ENCODE assay signal across 9 cellular contexts in the genomic region with DNA sequence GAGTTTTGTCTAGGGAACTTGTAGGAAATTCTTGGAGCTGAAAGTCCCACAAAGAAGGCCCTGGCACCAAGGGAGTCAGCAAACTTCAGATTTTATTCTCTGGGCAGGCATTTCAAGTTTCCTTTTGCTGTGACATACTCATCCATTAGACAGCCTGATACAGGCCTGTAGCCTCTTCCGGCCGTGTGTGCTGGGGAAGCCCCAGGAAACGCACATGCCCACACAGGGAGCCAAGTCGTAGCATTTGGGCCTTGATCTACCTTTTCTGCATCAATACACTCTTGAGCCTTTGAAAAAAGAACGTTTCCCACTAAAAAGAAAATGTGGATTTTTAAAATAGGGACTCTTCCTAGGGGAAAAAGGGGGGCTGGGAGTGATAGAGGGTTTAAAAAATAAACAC. TPM values are rescaled to one million over a fixed set of nuclear protein-coding genes. Genes with fewer than 3 reads are reported as not detected.
DNase-seq lines count a peak whose midpoint lies in the region; ATAC-seq and TF ChIP-seq lines count a peak whose summit lies in the region.
"Had no signal": no experiment of that assay in that cellular context is flagged by ENCODE, and none has a peak within 500 bp of the region (broad histone marks: within the 10 kb centered on the region; RNA-seq: fewer than 3 reads in every experiment).

No MANE protein-coding gene starts in this region.

- intact Hi-C loops in left lung (cut with DNase I), result no loop called here

- no peak overlapping the region for H3K4me2 ChIP-seq in Karpas-422 (ENCODE audit: low read depth, low read length, poor library complexity, severe bottlenecking)

- H3K4me1 ChIP-seq in Karpas-422 (ENCODE audit: low read length) (no peaks in the 10 kb centered on the region), left lung (no peaks in the 10 kb centered on the region)

- H3K9ac ChIP-seq in Karpas-422 (ENCODE audit: low read length), result no peak overlapping the region

- no peaks in the 10 kb centered on the region for H4K20me1 ChIP-seq in Karpas-422 (ENCODE audit: insufficient read depth, low read depth, low read length)

- H3K27ac ChIP-seq in Karpas-422 (ENCODE audit: low read length) (no peak overlapping the region), coronary artery (no peak overlapping the region), left lung (no peak overlapping the region)
- H3K27ac ChIP-seq: VCaP had no signal

- no peaks in the 10 kb centered on the region for H3K9me2 ChIP-seq in Karpas-422 (replicated peaks; ENCODE audit: insufficient read depth, low read length)

- no peaks in the 10 kb centered on the region for H3K9me3 ChIP-seq in Karpas-422 (ENCODE audit: low read length)
- H3K9me3 ChIP-seq in left lung, result no peaks in the 10 kb centered on the region

- ATAC-seq in GM19324 (IDR thresholded peaks at IDR 0.05; ENCODE audit: low FRiP score, unreplicated experiment) (peak; percentile 81), HG03135 (IDR thresholded peaks at IDR 0.05; ENCODE audit: unreplicated experiment) (peak; percentile 76), left lung (no peak)

- H3K36me3 ChIP-seq in Karpas-422 (ENCODE audit: insufficient read depth, low read length) (no peaks in the 10 kb centered on the region), left lung (no peaks in the 10 kb centered on the region)

- DNase-seq in activated T-cell treated with anti-CD3 and anti-CD28 coated beads for 48 hours (ENCODE audit: low read depth), result peak; percentile 42
- DNase-seq in stimulated activated CD4-positive, alpha-beta T cell treated with anti-CD3 and anti-CD28 coated beads, Interleukin-4, amount 100 ng/mL, for 24 hours, result peak; percentile 71
- DNase-seq in cerebellar cortex (ENCODE audit: low spot score), result no peak
- DNase-seq in Karpas-422, result no peak
- DNase-seq in coronary artery (ENCODE audit: low spot score), result no peak
- DNase-seq in left lung, result no peak

- H3K27me3 ChIP-seq in Karpas-422 (ENCODE audit: low read length), result no peaks in the 10 kb centered on the region
- H3K27me3 ChIP-seq in left lung, result no peaks in the 10 kb centered on the region

- H3K79me2 ChIP-seq in Karpas-422 (ENCODE audit: low read length), result no peaks in the 10 kb centered on the region

- H3K4me3 ChIP-seq in Karpas-422 (ENCODE audit: low read length), result no peak overlapping the region
- no peak overlapping the region for H3K4me3 ChIP-seq in coronary artery
- no peak overlapping the region for H3K4me3 ChIP-seq in left lung

- TF ChIP-seq CTCF in coronary artery (IDR thresholded peaks at IDR 0.05) (no peak), left lung (IDR thresholded peaks at IDR 0.05) (no peak)

- H2AFZ ChIP-seq in Karpas-422 (ENCODE audit: low read length), result no peak overlapping the region

RNA-seq across cellular contexts. Expression of a gene that starts 15.0 kb away (rescaled TPM):
- 1.2 and 3.3 TPM in 2 replicates for total RNA-seq in Karpas-422 (2014; rRNA removed; shearing (Covaris generic); ENCODE audit: low replicate concordance)
- 1 to 10 TPM in 1 of 2 donors, under 1 TPM in 1; 0.86 to 1.2 TPM for total RNA-seq in left lung

Comparison
In these comparisons a context has a peak if more than half of its experiments do, and no peak if none do; other contexts are left out.
1. DNase-seq: peak in activated T-cell treated with anti-CD3 and anti-CD28 coated beads for 48 hours (single experiment) and stimulated activated CD4-positive, alpha-beta T cell treated with anti-CD3 and anti-CD28 coated beads, Interleukin-4, amount 100 ng/mL, for 24 hours (single experiment); none in cerebellar cortex (single experiment), Karpas-422 (single experiment), coronary artery (single experiment) and left lung (0 of 2).